ENCODE assay signal across 7 cellular contexts in genomic region chr12:92231532-92231931, GRCh38.
A peak's percentile ranks its signal among the peaks of the same experiment; 100 is the strongest.
DNase-seq lines count a peak whose midpoint lies in the region; ATAC-seq, FAIRE-seq and TF ChIP-seq lines count a peak whose summit lies in the region.
"Not testable (repeated sequence)": the region's sequence is repeated elsewhere in the genome, so short reads cannot be mapped to it uniquely, and the experiment has no call there.

No MANE protein-coding gene starts in this region.

- H3K9me3 ChIP-seq in GM12878 (replicated peaks; ENCODE audit: control insufficient read depth, insufficient read depth, low read length); H1 (ENCODE audit: insufficient read depth in 2 of 2, low read depth in 1 of 2, low read length in 1 of 2); left ventricle myocardium inferior (replicated peaks); left lung; subcutaneous abdominal adipose tissue (ENCODE audit: control insufficient read depth in 5 of 5, low read length in 5 of 5): not testable (repeated sequence)

- POLR2A ChIA-PET in GM12878 (lab: Charles Lee); H1 (lab: Charles Lee; ENCODE audit: partially characterized antibody): not testable (repeated sequence)

- BruUV-seq in GM12878 (replicated peaks; lab: Mats Ljungman, UMichigan): not testable (repeated sequence)

- H2BK120ac ChIP-seq in H1 (replicated peaks; ENCODE audit: low read depth, low read length): not testable (repeated sequence)

- WGBS in GM12878 (ENCODE audit: insufficient coverage, insufficient replicate concordance, low lambda C conversion rate, missing lambda C conversion rate): 83% methylated on average over 1 of the region's 2 CpGs
- 100% methylated on average over 1 of the region's 2 CpGs; no CpG with 5 or more reads in 1 of the 2 experiments for WGBS in H1 (ENCODE audit: extremely low coverage in 1 of 2, insufficient coverage in 1 of 2, insufficient read length in 1 of 2, insufficient replicate concordance in 2 of 2, low coverage in 1 of 2, low lambda C conversion rate in 2 of 2, missing lambda C conversion rate in 1 of 2), 2 experiments

- H2AK5ac ChIP-seq in H1 (ENCODE audit: low read depth, low read length): not testable (repeated sequence)

- not testable (repeated sequence) for TF ChIP-seq EP300 in GM12878 (IDR thresholded peaks at IDR 0.05; ENCODE audit: borderline replicate concordance in 1 of 2, control insufficient read depth in 1 of 2, low read depth in 2 of 2, low read length in 2 of 2); H1 (IDR thresholded peaks at IDR 0.05; ENCODE audit: borderline replicate concordance in 1 of 2, low read depth in 2 of 2, low read length in 2 of 2)

- not testable (repeated sequence) for H4K91ac ChIP-seq in H1 (replicated peaks; ENCODE audit: insufficient read length, low read length)

- not testable (repeated sequence) for DNase-seq in GM12891 (ENCODE audit: insufficient read length, low spot score); H54 (ENCODE audit: insufficient read length, low spot score); GM12878 (ENCODE audit: low read depth, low spot score); H1 (ENCODE audit: low read depth in 1 of 2, low spot score in 2 of 2); left ventricle myocardium inferior; left lung

- H3K4me3 ChIP-seq in GM12878; H1 (ENCODE audit: extremely low read depth in 1 of 4, insufficient read depth in 2 of 4, low read depth in 3 of 4, low read length in 4 of 4); left ventricle myocardium inferior; left lung; subcutaneous abdominal adipose tissue (ENCODE audit: low read depth in 1 of 5, low read length in 5 of 5): not testable (repeated sequence)

- intact Hi-C loops in GM12878 (cut with micrococcal nuclease; ENCODE audit: unreplicated experiment); left ventricle myocardium inferior (cut with micrococcal nuclease); left lung (cut with DNase I): not testable (repeated sequence)

- not testable (repeated sequence) for H3K18ac ChIP-seq in H1 (ENCODE audit: extremely low read depth, low read length)

- not testable (repeated sequence) for H3K79me1 ChIP-seq in H1 (ENCODE audit: low read depth, low read length)

- CTCF ChIA-PET in GM12878 (lab: Yijun Ruan, JAX): interaction anchor here (1.6 kb wide), 1 partner anchor 13 kb away, joined by 6 read pairs; no protein-coding TSS in a partner anchor
- CTCF ChIA-PET in H1 (lab: Charles Lee; ENCODE audit: partially characterized antibody): not testable (repeated sequence)

- not testable (repeated sequence) for H2BK15ac ChIP-seq in H1 (ENCODE audit: low read length)

- TF ChIP-seq RAD21 in GM12878 (IDR thresholded peaks at IDR 0.05; ENCODE audit: insufficient read depth, low read depth, low read length); H1 (IDR thresholded peaks at IDR 0.05 in 1 of 2, conservative IDR thresholded peaks at IDR 0.05 in 1 of 2; ENCODE audit: low read depth in 2 of 2, low read length in 2 of 2): not testable (repeated sequence)

- not testable (repeated sequence) for H3K4me1 ChIP-seq in GM12878 (ENCODE audit: control insufficient read depth, insufficient read depth, low read length); H1 (replicated peaks in 1 of 4; ENCODE audit: control insufficient read depth in 3 of 4, insufficient read depth in 4 of 4, low read length in 3 of 4); left ventricle myocardium inferior
- H3K4me1 ChIP-seq in left lung (peaks cover 0 to 23% of the 10 kb centered on the region in 2 donors), subcutaneous abdominal adipose tissue (ENCODE audit: control insufficient read depth in 5 of 5, insufficient read depth in 5 of 5, low read length in 5 of 5) (peaks cover 0 to 38% (median 30%) of the 10 kb centered on the region in 5 donors)

- not testable (repeated sequence) for H2BK5ac ChIP-seq in H1 (ENCODE audit: low read depth, low read length)

- H4K20me1 ChIP-seq in GM12878 (ENCODE audit: control insufficient read depth, insufficient read depth); H1 (replicated peaks in 1 of 2; ENCODE audit: control insufficient read depth in 1 of 2, insufficient read depth in 2 of 2, low read length in 2 of 2): not testable (repeated sequence)

- not testable (repeated sequence) for H3K4me2 ChIP-seq in GM12878 (ENCODE audit: control insufficient read depth, insufficient read depth); H1 (ENCODE audit: insufficient read depth in 1 of 2, low read depth in 2 of 2, low read length in 2 of 2)

- H4K5ac ChIP-seq in H1 (ENCODE audit: insufficient read length, low read depth, low read length): not testable (repeated sequence)

- H3K23ac ChIP-seq in H1 (ENCODE audit: insufficient read length): not testable (repeated sequence)

- not testable (repeated sequence) for H3K14ac ChIP-seq in H1 (ENCODE audit: insufficient read length)

- H3K9ac ChIP-seq in GM12878 (ENCODE audit: control insufficient read depth, insufficient read depth, low read length); H1 (replicated peaks in 1 of 4; ENCODE audit: extremely low read depth in 1 of 4, low read depth in 3 of 4, low read length in 3 of 4); subcutaneous abdominal adipose tissue (ENCODE audit: low read length in 5 of 5): not testable (repeated sequence)

- not testable (repeated sequence) for H2BK12ac ChIP-seq in H1 (ENCODE audit: low read depth, low read length)

- not testable (repeated sequence) for H3K79me2 ChIP-seq in GM12878 (ENCODE audit: control insufficient read depth, insufficient read depth, low read length); H1 (ENCODE audit: control insufficient read depth in 1 of 2, insufficient read depth in 2 of 2, low read length in 2 of 2)

- FAIRE-seq in GM12891 (lab: Jason Lieb, UNC) (peak; percentile 91), H54 (lab: Jason Lieb, UNC) (peak; percentile 98), GM12878 (lab: Jason Lieb, UNC) (peak; percentile 65), H1 (lab: Jason Lieb, UNC) (peak; percentile 48)

- H3K23me2 ChIP-seq in H1 (ENCODE audit: low read depth, low read length): not testable (repeated sequence)

- in situ Hi-C loops in GM12878 (cut with MboI): not testable (repeated sequence)

- SMC1A ChIA-PET in GM12878 (lab: Charles Lee; ENCODE audit: uncharacterized antibody, unreplicated experiment): interaction anchor here (1.1 kb wide), 1 partner anchor 16 kb away, joined by 3 read pairs; no protein-coding TSS in a partner anchor

- H3K36me3 ChIP-seq in GM12878 (ENCODE audit: control insufficient read depth in 2 of 2, insufficient read depth in 2 of 2, low read length in 1 of 2); H1 (ENCODE audit: control insufficient read depth in 2 of 4, insufficient read depth in 4 of 4, low read length in 3 of 4); left ventricle myocardium inferior; left lung; subcutaneous abdominal adipose tissue (ENCODE audit: control insufficient read depth in 5 of 5, insufficient read depth in 5 of 5, low read length in 5 of 5): not testable (repeated sequence)

- RAD21 ChIA-PET in GM12878 (lab: Charles Lee; ENCODE audit: unreplicated experiment): interaction anchor here (1.6 kb wide), 1 partner anchor 12 kb away, joined by 4 read pairs; no protein-coding TSS in a partner anchor

- not testable (repeated sequence) for TF ChIP-seq CTCF in GM12878 (IDR thresholded peaks at IDR 0.05 in 2 of 3, conservative IDR thresholded peaks at IDR 0.05 in 1 of 3; ENCODE audit: control insufficient read depth in 2 of 3, extremely low read depth in 1 of 3, insufficient read depth in 1 of 3, low read depth in 3 of 3, low read length in 3 of 3); H1 (IDR thresholded peaks at IDR 0.05; ENCODE audit: control extremely low read depth in 1 of 3, insufficient read depth in 1 of 3, low read depth in 1 of 3, low read length in 3 of 3); left ventricle myocardium inferior (IDR thresholded peaks at IDR 0.05; ENCODE audit: borderline replicate concordance); left lung (IDR thresholded peaks at IDR 0.05)

- H3K56ac ChIP-seq in H1 (replicated peaks; ENCODE audit: insufficient read length, low read depth, low read length): not testable (repeated sequence)

- not testable (repeated sequence) for TF ChIP-seq POLR2A in GM12891 (IDR thresholded peaks at IDR 0.05; ENCODE audit: low read depth, low read length); H54 (IDR thresholded peaks at IDR 0.05; ENCODE audit: low read depth, low read length); GM12878 (IDR thresholded peaks at IDR 0.05; ENCODE audit: low read depth, low read length); H1 (IDR thresholded peaks at IDR 0.05; ENCODE audit: control extremely low read depth in 1 of 2, low read depth in 2 of 2, low read length in 2 of 2)

- not testable (repeated sequence) for H2BK20ac ChIP-seq in H1 (ENCODE audit: low read length)

- H4K8ac ChIP-seq in H1 (ENCODE audit: extremely low read depth, insufficient read depth, low read length): not testable (repeated sequence)

- not testable (repeated sequence) for H3K27me3 ChIP-seq in GM12878 (replicated peaks in 1 of 2; ENCODE audit: control insufficient read depth in 2 of 2, insufficient read depth in 2 of 2, low read length in 1 of 2); H1 (replicated peaks in 1 of 4; ENCODE audit: control insufficient read depth in 3 of 4, extremely low read depth in 1 of 4, insufficient read depth in 3 of 4, low read length in 3 of 4); left ventricle myocardium inferior (ENCODE audit: low read depth); left lung; subcutaneous abdominal adipose tissue (ENCODE audit: control insufficient read depth in 5 of 5, insufficient read depth in 4 of 5, low read length in 5 of 5)

- H3K4ac ChIP-seq in H1 (replicated peaks; ENCODE audit: insufficient read length, low read depth, low read length): not testable (repeated sequence)

- H3K27ac ChIP-seq in GM12878 (ENCODE audit: control insufficient read depth, insufficient read depth); H1 (ENCODE audit: low read depth, low read length): not testable (repeated sequence)
- H3K27ac ChIP-seq in left ventricle myocardium inferior (replicated peaks): peak overlapping the region; percentile 51
- peak overlapping the region in 1 of 2 donors; percentile 69 for H3K27ac ChIP-seq in left lung
- H3K27ac ChIP-seq in subcutaneous abdominal adipose tissue (ENCODE audit: low read depth, low read length): peak overlapping the region; percentile 66

- not testable (repeated sequence) for H2AFZ ChIP-seq in GM12878 (ENCODE audit: control insufficient read depth, low read depth, low read length); H1 (ENCODE audit: low read length)

- ATAC-seq in GM12878: not testable (repeated sequence)
- peak; percentile 25 for ATAC-seq in left lung
